ENCODE assay signal across 8 cellular contexts in genomic region chr3:197003461-197004385, GRCh38. TPM values are rescaled to one million over a fixed set of nuclear protein-coding genes. Genes with fewer than 3 reads are reported as not detected.
DNase-seq lines count a peak whose midpoint lies in the region; ATAC-seq, FAIRE-seq and TF ChIP-seq lines count a peak whose summit lies in the region.

No MANE protein-coding gene starts in this region.

- H3K27me3 Mint-ChIP-seq in memory B cell: peaks cover 3% of the 10 kb centered on the region

- H3K27me3 ChIP-seq in PC-9 (ENCODE audit: insufficient read depth, low read depth) (no peaks in the 10 kb centered on the region), bronchial epithelial cell (ENCODE audit: control insufficient read depth, insufficient read depth, low read length) (no peaks in the 10 kb centered on the region), tibial artery (peaks cover 0 to 9% of the 10 kb centered on the region in 2 donors)

- peaks cover 3% of the 10 kb centered on the region for H3K4me1 Mint-ChIP-seq in memory B cell

- no peak for FAIRE-seq in bronchial epithelial cell (lab: Jason Lieb, UNC)

- POLR2A ChIA-PET in PC-9 (lab: Charles Lee; ENCODE audit: unreplicated experiment): interaction anchor here (0.5 kb wide), 1 partner anchor 759 kb away, joined by 3 read pairs; no protein-coding TSS in a partner anchor

- H3K9me3 Mint-ChIP-seq in memory B cell: no peaks in the 10 kb centered on the region

- H3K36me3 ChIP-seq in PC-9 (ENCODE audit: low read depth) (no peaks in the 10 kb centered on the region), bronchial epithelial cell (ENCODE audit: control insufficient read depth, insufficient read depth, low read length) (no peaks in the 10 kb centered on the region), tibial artery (no peaks in the 10 kb centered on the region)

- no peaks in the 10 kb centered on the region for H3K79me2 ChIP-seq in PC-9 (ENCODE audit: low read depth)

- ATAC-seq in HG02885 (IDR thresholded peaks at IDR 0.05; ENCODE audit: poor library complexity, unreplicated experiment) (peak; percentile 22), memory B cell (ENCODE audit: low read depth) (peak; percentile 2)

- H3K27ac Mint-ChIP-seq in memory B cell: no peak overlapping the region

- no peaks in the 10 kb centered on the region for H3K36me3 Mint-ChIP-seq in memory B cell

- no peaks in the 10 kb centered on the region for H3K4me1 ChIP-seq in PC-9 (replicated peaks; ENCODE audit: insufficient read depth)
- H3K4me1 ChIP-seq in tibial artery: peaks cover 0 to 21% (median 8%) of the 10 kb centered on the region in 4 donors

- no peaks in the 10 kb centered on the region for H3F3A ChIP-seq in PC-9 (ENCODE audit: insufficient read depth, low read depth)

- TSS peak; percentile 29 for BruUV-seq in PC-9 (replicated peaks; lab: Mats Ljungman, UMichigan)

- TF ChIP-seq CTCF in GM12875 (IDR thresholded peaks at IDR 0.05; ENCODE audit: borderline replicate concordance, insufficient read depth, low read depth, low read length) (no peak), PC-9 (conservative IDR thresholded peaks at IDR 0.05) (no peak), bronchial epithelial cell (IDR thresholded peaks at IDR 0.05; ENCODE audit: insufficient read depth, low read length, severe bottlenecking) (no peak), tibial artery (IDR thresholded peaks at IDR 0.05) (no peak)

- H3K4me3 Mint-ChIP-seq in memory B cell: peak overlapping the region; percentile 87

- no peak overlapping the region for H3K27ac ChIP-seq in PC-9
- peak overlapping the region; percentile 85 to 97 for H3K27ac ChIP-seq in tibial artery

- H2AFZ ChIP-seq in PC-9: no peak overlapping the region

- intact Hi-C loops in PC-9 (cut with micrococcal nuclease; ENCODE audit: unreplicated experiment) (no loop called here), tibial artery (cut with DNase I; ENCODE audit: low total_unique reads) (no loop called here)

- H3K4me2 ChIP-seq in PC-9: no peak overlapping the region; the same call in 1 of the 2 replicates

- no peaks in the 10 kb centered on the region for H4K20me1 ChIP-seq in PC-9 (ENCODE audit: insufficient read depth)

- H3K9me3 ChIP-seq in PC-9 (ENCODE audit: insufficient read depth, low read depth) (no peaks in the 10 kb centered on the region), tibial artery (no peaks in the 10 kb centered on the region)

- CTCF ChIA-PET in PC-9 (lab: Charles Lee): interaction anchor here (0.7 to 1.1 kb wide), 3 partner anchors 24 to 690 kb away, joined by 3 to 5 read pairs (median 5); no protein-coding TSS in a partner anchor

- no peaks in the 10 kb centered on the region for H3K9me2 ChIP-seq in PC-9 (ENCODE audit: insufficient read depth)

- H3K4me3 ChIP-seq in GM12875 (ENCODE audit: low read depth, low read length) (peak overlapping the region; percentile 62), PC-9 (no peak overlapping the region), bronchial epithelial cell (ENCODE audit: low read depth, low read length) (peak overlapping the region; percentile 53), tibial artery (peak overlapping the region; percentile 69 to 70)

- DNase-seq in PC-9: no peak
- no peak for DNase-seq in bronchial epithelial cell (ENCODE audit: low read depth)
- no peak for DNase-seq in memory B cell (ENCODE audit: low spot score in 2 of 2)
- DNase-seq in tibial artery: peak in 1 of 2 donors; percentile 65
- no peak for DNase-seq in NCI-H345 treated with DMSO at 0.1 percent for 48 hours (lab: John Stamatoyannopoulos, UW; ENCODE audit: unreplicated experiment)
- DNase-seq in ureter (ENCODE audit: low spot score): no peak

RNA-seq across cellular contexts. Expression of gene MELTF, which starts 25.9 kb away (rescaled TPM):
- total RNA-seq in PC-9 (2021) (154 and 202 TPM in 2 replicates), bronchial epithelial cell (2.1 and 4.6 TPM in 2 replicates), ureter (3.4 TPM)

RNA-seq across cellular contexts. Expression of gene PIGZ, which starts 35.1 kb away (rescaled TPM):
- total RNA-seq in PC-9 (2021): 2.1 and 5.6 TPM in 2 replicates
- total RNA-seq in bronchial epithelial cell: 1.6 and 1.7 TPM in 2 replicates
- 16.3 TPM for total RNA-seq in ureter

Comparison
In these comparisons a context has a peak if more than half of its experiments do, and no peak if none do; other contexts are left out.
1. RNA of gene MELTF, which starts 25.9 kb away (total RNA-seq): 154 to 202 TPM in PC-9; 3.4 TPM in ureter (single experiment) and 2.1 to 4.6 TPM in bronchial epithelial cell; every median in the first group is over 10 times any median in the second.